Comparison of ENCODE assay signal across 1 cellular context in genomic region chr20:18587665-18588553, GRCh38.
TF ChIP-seq lines count a peak whose summit lies in the region.

TSS of gene DTD1 (plus strand) at chr20:18588054. CDS start at chr20:18588073, 19 bp downstream.

TF ChIP-seq in HEK293, 187 proteins besides CTCF, POLR2A, EP300 and RAD21 (continued from another document and continues in another):
- peak; percentile 77; the same call in 1 of the 2 replicates for TF ChIP-seq YY1 (tag by site-specific recombination; IDR thresholded peaks at IDR 0.05)
- TF ChIP-seq ZBTB26 (tag by site-specific recombination; optimal IDR thresholded peaks at IDR 0.05), result peak; percentile 77
- peak; percentile 36; the same call in 1 of the 2 replicates for TF ChIP-seq ZBTB44 (tag by site-specific recombination; IDR thresholded peaks at IDR 0.05)
- TF ChIP-seq, protein P1, sequence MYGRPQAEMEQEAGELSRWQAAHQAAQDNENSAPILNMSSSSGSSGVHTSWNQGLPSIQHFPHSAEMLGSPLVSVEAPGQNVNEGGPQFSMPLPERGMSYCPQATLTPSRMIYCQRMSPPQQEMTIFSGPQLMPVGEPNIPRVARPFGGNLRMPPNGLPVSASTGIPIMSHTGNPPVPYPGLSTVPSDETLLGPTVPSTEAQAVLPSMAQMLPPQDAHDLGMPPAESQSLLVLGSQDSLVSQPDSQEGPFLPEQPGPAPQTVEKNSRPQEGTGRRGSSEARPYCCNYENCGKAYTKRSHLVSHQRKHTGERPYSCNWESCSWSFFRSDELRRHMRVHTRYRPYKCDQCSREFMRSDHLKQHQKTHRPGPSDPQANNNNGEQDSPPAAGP (tag by site-specific recombination; IDR thresholded peaks at IDR 0.05), result peak; percentile 53; the same call in 1 of the 2 replicates
- TF ChIP-seq ZNF530 (tag by site-specific recombination; IDR thresholded peaks at IDR 0.05; ENCODE audit: low read depth), result no peak
- peak; percentile 67; the same call in 1 of the 2 replicates for TF ChIP-seq ZNF350 (tag by site-specific recombination; IDR thresholded peaks at IDR 0.05)
- TF ChIP-seq ZNF600 (tag by site-specific recombination; IDR thresholded peaks at IDR 0.05), result peak; percentile 57
- peak; percentile 54 for TF ChIP-seq ZBTB17 (tag by site-specific recombination; IDR thresholded peaks at IDR 0.05)
- peak; percentile 39; the same call in 1 of the 2 replicates for TF ChIP-seq ZNF518A (tag by site-specific recombination; conservative IDR thresholded peaks at IDR 0.05; ENCODE audit: low read depth)
- no peak for TF ChIP-seq BCL11B (tag by site-specific recombination; IDR thresholded peaks at IDR 0.05; ENCODE audit: low read depth)
- 0 out of 2 replicates have a peak, but pooled peaks have one; percentile 35 for TF ChIP-seq ZNF785 (tag by site-specific recombination; IDR thresholded peaks at IDR 0.05)
- TF ChIP-seq ZNF626 (tag by site-specific recombination; IDR thresholded peaks at IDR 0.05), result peak; percentile 72; the same call in 1 of the 2 replicates
- TF ChIP-seq ZNF292 (tag by site-specific recombination; IDR thresholded peaks at IDR 0.05; ENCODE audit: borderline replicate concordance, low read depth), result no peak
- peak; percentile 68; the same call in 1 of the 2 replicates for TF ChIP-seq ZNF184 (tag by site-specific recombination; IDR thresholded peaks at IDR 0.05)
- peak; percentile 96 for TF ChIP-seq ZNF561 (tag by site-specific recombination; IDR thresholded peaks at IDR 0.05; ENCODE audit: borderline replicate concordance)
- TF ChIP-seq ZNF394 (tag by site-specific recombination; IDR thresholded peaks at IDR 0.05; ENCODE audit: borderline replicate concordance), result no peak
- TF ChIP-seq ZNF510 (tag by site-specific recombination; IDR thresholded peaks at IDR 0.05; ENCODE audit: insufficient replicate concordance), result no peak
- TF ChIP-seq ZNF529 (tag by site-specific recombination; IDR thresholded peaks at IDR 0.05; ENCODE audit: insufficient replicate concordance), result no peak
- TF ChIP-seq KLF10 (tag by site-specific recombination; IDR thresholded peaks at IDR 0.05), result peak; percentile 85
- TF ChIP-seq ZNF335 (tag by site-specific recombination; conservative IDR thresholded peaks at IDR 0.05), result peak; percentile 88; the same call in 1 of the 2 replicates
- TF ChIP-seq ZNF660 (tag by site-specific recombination; IDR thresholded peaks at IDR 0.05), result peak; percentile 78; the same call in 1 of the 2 replicates
- peak; percentile 85 for TF ChIP-seq KLF16 (tag by site-specific recombination; IDR thresholded peaks at IDR 0.05)
- TF ChIP-seq SP3 (tag by site-specific recombination; IDR thresholded peaks at IDR 0.05), result peak; percentile 95
- peak; percentile 88 for TF ChIP-seq ZNF174 (tag by site-specific recombination; IDR thresholded peaks at IDR 0.05)
- TF ChIP-seq ZNF596 (tag by site-specific recombination; IDR thresholded peaks at IDR 0.05), result peak; percentile 68
- TF ChIP-seq ZNF513 (tag by site-specific recombination; IDR thresholded peaks at IDR 0.05), result peak; percentile 36; the same call in 1 of the 2 replicates
- peak; percentile 32; the same call in 1 of the 2 replicates for TF ChIP-seq ZBTB20 (tag by site-specific recombination; IDR thresholded peaks at IDR 0.05)
- TF ChIP-seq, protein P2, sequence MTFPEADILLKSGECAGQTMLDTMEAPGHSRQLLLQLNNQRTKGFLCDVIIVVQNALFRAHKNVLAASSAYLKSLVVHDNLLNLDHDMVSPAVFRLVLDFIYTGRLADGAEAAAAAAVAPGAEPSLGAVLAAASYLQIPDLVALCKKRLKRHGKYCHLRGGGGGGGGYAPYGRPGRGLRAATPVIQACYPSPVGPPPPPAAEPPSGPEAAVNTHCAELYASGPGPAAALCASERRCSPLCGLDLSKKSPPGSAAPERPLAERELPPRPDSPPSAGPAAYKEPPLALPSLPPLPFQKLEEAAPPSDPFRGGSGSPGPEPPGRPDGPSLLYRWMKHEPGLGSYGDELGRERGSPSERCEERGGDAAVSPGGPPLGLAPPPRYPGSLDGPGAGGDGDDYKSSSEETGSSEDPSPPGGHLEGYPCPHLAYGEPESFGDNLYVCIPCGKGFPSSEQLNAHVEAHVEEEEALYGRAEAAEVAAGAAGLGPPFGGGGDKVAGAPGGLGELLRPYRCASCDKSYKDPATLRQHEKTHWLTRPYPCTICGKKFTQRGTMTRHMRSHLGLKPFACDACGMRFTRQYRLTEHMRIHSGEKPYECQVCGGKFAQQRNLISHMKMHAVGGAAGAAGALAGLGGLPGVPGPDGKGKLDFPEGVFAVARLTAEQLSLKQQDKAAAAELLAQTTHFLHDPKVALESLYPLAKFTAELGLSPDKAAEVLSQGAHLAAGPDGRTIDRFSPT (tag by site-specific recombination; IDR thresholded peaks at IDR 0.05), result peak; percentile 68; the same call in 1 of the 2 replicates
- TF ChIP-seq ZNF76 (tag by site-specific recombination; IDR thresholded peaks at IDR 0.05; ENCODE audit: borderline replicate concordance, low read depth), result 0 out of 2 replicates have a peak, but pooled peaks have one; percentile 20
- 0 out of 2 replicates have a peak, but pooled peaks have one; percentile 13 for TF ChIP-seq INSM2 (tag by site-specific recombination; IDR thresholded peaks at IDR 0.05)
- TF ChIP-seq ZNF777 (tag by site-specific recombination; IDR thresholded peaks at IDR 0.05; ENCODE audit: borderline replicate concordance), result no peak
- TF ChIP-seq, protein P3, sequence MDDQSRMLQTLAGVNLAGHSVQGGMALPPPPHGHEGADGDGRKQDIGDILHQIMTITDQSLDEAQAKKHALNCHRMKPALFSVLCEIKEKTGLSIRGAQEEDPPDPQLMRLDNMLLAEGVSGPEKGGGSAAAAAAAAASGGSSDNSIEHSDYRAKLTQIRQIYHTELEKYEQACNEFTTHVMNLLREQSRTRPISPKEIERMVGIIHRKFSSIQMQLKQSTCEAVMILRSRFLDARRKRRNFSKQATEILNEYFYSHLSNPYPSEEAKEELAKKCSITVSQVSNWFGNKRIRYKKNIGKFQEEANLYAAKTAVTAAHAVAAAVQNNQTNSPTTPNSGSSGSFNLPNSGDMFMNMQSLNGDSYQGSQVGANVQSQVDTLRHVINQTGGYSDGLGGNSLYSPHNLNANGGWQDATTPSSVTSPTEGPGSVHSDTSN (CRISPR knock-in tag; IDR thresholded peaks at IDR 0.05), result no peak
- TF ChIP-seq, protein P4, sequence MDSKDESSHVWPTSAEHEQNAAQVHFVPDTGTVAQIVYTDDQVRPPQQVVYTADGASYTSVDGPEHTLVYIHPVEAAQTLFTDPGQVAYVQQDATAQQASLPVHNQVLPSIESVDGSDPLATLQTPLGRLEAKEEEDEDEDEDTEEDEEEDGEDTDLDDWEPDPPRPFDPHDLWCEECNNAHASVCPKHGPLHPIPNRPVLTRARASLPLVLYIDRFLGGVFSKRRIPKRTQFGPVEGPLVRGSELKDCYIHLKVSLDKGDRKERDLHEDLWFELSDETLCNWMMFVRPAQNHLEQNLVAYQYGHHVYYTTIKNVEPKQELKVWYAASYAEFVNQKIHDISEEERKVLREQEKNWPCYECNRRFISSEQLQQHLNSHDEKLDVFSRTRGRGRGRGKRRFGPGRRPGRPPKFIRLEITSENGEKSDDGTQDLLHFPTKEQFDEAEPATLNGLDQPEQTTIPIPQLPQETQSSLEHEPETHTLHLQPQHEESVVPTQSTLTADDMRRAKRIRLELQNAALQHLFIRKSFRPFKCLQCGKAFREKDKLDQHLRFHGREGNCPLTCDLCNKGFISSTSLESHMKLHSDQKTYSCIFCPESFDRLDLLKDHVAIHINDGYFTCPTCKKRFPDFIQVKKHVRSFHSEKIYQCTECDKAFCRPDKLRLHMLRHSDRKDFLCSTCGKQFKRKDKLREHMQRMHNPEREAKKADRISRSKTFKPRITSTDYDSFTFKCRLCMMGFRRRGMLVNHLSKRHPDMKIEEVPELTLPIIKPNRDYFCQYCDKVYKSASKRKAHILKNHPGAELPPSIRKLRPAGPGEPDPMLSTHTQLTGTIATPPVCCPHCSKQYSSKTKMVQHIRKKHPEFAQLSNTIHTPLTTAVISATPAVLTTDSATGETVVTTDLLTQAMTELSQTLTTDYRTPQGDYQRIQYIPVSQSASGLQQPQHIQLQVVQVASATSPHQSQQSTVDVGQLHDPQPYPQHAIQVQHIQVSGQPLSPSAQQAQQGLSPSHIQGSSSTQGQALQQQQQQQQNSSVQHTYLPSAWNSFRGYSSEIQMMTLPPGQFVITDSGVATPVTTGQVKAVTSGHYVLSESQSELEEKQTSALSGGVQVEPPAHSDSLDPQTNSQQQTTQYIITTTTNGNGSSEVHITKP (tag by site-specific recombination; IDR thresholded peaks at IDR 0.05), result peak; percentile 57
- peak; percentile 98 for TF ChIP-seq ZNF449 (tag by site-specific recombination; IDR thresholded peaks at IDR 0.05)
